In the genomic region with DNA sequence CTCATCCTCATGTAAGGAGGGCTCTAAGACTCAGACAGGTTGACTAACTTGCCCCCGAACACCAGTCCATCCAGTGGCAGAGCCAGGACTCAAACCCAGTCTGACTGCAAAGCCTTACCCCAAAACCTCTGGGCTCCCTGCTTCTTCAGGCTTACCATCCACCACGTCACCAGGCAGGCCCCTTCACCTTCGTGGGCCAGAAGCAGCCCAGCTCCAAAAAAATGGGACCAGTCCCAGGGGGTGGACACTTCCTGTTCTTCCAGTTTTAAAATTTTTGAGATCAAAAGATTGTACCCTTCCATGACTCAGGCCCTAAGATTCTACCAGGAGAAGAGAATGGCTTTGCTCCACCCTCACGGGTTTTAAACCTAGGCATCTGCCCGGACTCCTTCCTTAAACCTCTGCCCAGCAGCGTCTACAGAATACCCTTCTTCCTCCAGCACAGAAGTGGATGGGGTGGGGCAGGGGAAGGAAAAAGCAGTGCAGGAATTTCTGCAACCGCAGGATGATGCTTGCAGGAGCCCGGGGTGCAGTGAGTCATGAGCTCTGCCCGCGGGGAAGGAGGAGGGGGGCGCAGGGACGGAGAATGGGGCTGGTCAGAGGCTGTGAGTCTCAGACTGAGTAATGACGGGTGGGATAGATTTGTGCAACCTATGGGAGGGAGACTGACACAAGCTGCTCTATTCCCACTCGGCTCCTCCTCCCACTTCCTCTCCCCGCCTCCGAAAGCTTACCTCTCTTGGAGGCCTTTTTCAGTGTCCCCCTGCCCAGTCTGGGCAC, we compare ENCODE assay signal across 1 cellular context.
TF ChIP-seq lines count a peak whose summit lies in the region.

No MANE protein-coding gene starts in this region.

TF ChIP-seq in SK-N-SH, 30 proteins besides CTCF, POLR2A, EP300 and RAD21 (continued from another document):
- TF ChIP-seq, protein P1, sequence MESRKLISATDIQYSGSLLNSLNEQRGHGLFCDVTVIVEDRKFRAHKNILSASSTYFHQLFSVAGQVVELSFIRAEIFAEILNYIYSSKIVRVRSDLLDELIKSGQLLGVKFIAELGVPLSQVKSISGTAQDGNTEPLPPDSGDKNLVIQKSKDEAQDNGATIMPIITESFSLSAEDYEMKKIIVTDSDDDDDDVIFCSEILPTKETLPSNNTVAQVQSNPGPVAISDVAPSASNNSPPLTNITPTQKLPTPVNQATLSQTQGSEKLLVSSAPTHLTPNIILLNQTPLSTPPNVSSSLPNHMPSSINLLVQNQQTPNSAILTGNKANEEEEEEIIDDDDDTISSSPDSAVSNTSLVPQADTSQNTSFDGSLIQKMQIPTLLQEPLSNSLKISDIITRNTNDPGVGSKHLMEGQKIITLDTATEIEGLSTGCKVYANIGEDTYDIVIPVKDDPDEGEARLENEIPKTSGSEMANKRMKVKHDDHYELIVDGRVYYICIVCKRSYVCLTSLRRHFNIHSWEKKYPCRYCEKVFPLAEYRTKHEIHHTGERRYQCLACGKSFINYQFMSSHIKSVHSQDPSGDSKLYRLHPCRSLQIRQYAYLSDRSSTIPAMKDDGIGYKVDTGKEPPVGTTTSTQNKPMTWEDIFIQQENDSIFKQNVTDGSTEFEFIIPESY (IDR thresholded peaks at IDR 0.05; ENCODE audit: borderline replicate concordance, low read depth): peak; percentile 81
- peak; percentile 97 for TF ChIP-seq JUND (IDR thresholded peaks at IDR 0.05)
- TF ChIP-seq, protein P2, sequence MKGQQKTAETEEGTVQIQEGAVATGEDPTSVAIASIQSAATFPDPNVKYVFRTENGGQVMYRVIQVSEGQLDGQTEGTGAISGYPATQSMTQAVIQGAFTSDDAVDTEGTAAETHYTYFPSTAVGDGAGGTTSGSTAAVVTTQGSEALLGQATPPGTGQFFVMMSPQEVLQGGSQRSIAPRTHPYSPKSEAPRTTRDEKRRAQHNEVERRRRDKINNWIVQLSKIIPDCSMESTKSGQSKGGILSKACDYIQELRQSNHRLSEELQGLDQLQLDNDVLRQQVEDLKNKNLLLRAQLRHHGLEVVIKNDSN (IDR thresholded peaks at IDR 0.05; ENCODE audit: borderline replicate concordance, low read depth): no peak
- TF ChIP-seq, protein P3, sequence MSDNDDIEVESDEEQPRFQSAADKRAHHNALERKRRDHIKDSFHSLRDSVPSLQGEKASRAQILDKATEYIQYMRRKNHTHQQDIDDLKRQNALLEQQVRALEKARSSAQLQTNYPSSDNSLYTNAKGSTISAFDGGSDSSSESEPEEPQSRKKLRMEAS (IDR thresholded peaks at IDR 0.05; ENCODE audit: low read depth): peak; percentile 87
- no peak for TF ChIP-seq MXI1 (IDR thresholded peaks at IDR 0.05; ENCODE audit: low read depth, low read length)
- peak; percentile 87; the same call in 1 of the 2 replicates for TF ChIP-seq RXRA (IDR thresholded peaks at IDR 0.05; ENCODE audit: borderline replicate concordance, low read depth)
- peak; percentile 86; the same call in 1 of the 2 replicates for TF ChIP-seq FOXM1 (IDR thresholded peaks at IDR 0.05; ENCODE audit: low read depth)
- TF ChIP-seq CHD2 (IDR thresholded peaks at IDR 0.05; ENCODE audit: low read length, partially characterized antibody): no peak
- peak; percentile 65; the same call in 1 of the 2 replicates for TF ChIP-seq NFIC (IDR thresholded peaks at IDR 0.05; ENCODE audit: borderline replicate concordance)
- TF ChIP-seq NRF1 (IDR thresholded peaks at IDR 0.05; ENCODE audit: low read depth, low read length): no peak
- no peak for TF ChIP-seq RCOR1 (IDR thresholded peaks at IDR 0.05; ENCODE audit: low read length)
- no peak for TF ChIP-seq YY1 (IDR thresholded peaks at IDR 0.05; ENCODE audit: low read depth)
- peak; percentile 89 for TF ChIP-seq TCF12 (IDR thresholded peaks at IDR 0.05)
